9 cellular contexts compared by ENCODE assay signal in the genomic region with DNA sequence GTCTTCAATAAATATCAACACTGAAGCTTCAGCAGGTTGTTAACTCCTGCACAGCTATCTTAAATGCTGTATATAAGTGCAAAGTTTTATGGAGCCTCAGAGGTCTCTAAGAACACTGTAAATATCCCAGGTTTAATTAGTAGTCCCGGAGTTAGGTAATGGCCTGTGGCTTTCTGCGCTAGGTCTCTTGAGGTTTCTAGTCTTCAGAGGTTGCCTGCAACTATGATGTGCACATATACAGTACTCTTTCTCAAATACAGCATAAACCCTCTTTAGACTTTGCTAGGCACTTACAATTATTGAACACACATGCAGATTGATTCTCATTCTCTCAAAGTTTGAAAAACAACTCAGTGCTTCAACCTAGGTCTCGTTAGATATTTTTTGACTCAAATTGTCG. TPM values are rescaled to one million over a fixed set of nuclear protein-coding genes. Genes with fewer than 3 reads are reported as not detected.
A peak's percentile ranks its signal among the peaks of the same experiment; 100 is the strongest.
DNase-seq lines count a peak whose midpoint lies in the region; ATAC-seq and TF ChIP-seq lines count a peak whose summit lies in the region.
"Had no signal": no experiment of that assay in that cellular context is flagged by ENCODE, and none has a peak within 500 bp of the region (broad histone marks: within the 10 kb centered on the region; RNA-seq: fewer than 3 reads in every experiment).

No MANE protein-coding gene starts in this region.

- peak overlapping the region; percentile 69 for H3K27ac ChIP-seq in CD4-positive, alpha-beta memory T cell (ENCODE audit: low read depth, low read length)
- peak overlapping the region; percentile 85; the same call in 1 of the 2 replicates for H3K27ac ChIP-seq in MM.1S (ENCODE audit: low read length)

- H3K9me2 ChIP-seq in MM.1S (replicated peaks; ENCODE audit: insufficient read depth, low read length): no peaks in the 10 kb centered on the region

- intact Hi-C loops in CD4-positive, alpha-beta memory T cell (cut with micrococcal nuclease): loop anchor here (5.0 to 10.0 kb wide), 7 partner anchors 56 to 966 kb away; a partner anchor contains a TSS

- peaks cover 20 to 51% (median 26%) of the 10 kb centered on the region in 4 donors for H3K4me1 Mint-ChIP-seq in CD4-positive, alpha-beta memory T cell
- H3K4me1 Mint-ChIP-seq in nephron progenitor cell: peaks cover 29% of the 10 kb centered on the region

- H3K27me3 ChIP-seq in CD4-positive, alpha-beta memory T cell (ENCODE audit: insufficient read depth, low read length): no peaks in the 10 kb centered on the region
- H3K27me3 ChIP-seq in MM.1S (replicated peaks; ENCODE audit: insufficient read depth, low read length): no peaks in the 10 kb centered on the region

- H3F3A ChIP-seq in MM.1S (ENCODE audit: insufficient read depth, low read length): peaks cover 44% of the 10 kb centered on the region

- no peaks in the 10 kb centered on the region for H3K36me3 ChIP-seq in CD4-positive, alpha-beta memory T cell (ENCODE audit: insufficient read depth, low read length)
- no peaks in the 10 kb centered on the region for H3K36me3 ChIP-seq in MM.1S (replicated peaks; ENCODE audit: insufficient read depth, low read length)

- in situ Hi-C loops in G401 (cut with HindIII; ENCODE audit: low sequenced_read_pairs): no loop called here

- TF ChIP-seq CTCF in MM.1S (IDR thresholded peaks at IDR 0.05; ENCODE audit: low read length): no peak
- no peak for TF ChIP-seq CTCF in nephron progenitor cell (IDR thresholded peaks at IDR 0.05)

- peaks cover 0 to 35% of the 10 kb centered on the region in 2 donors for H3K36me3 Mint-ChIP-seq in CD4-positive, alpha-beta memory T cell
- H3K36me3 Mint-ChIP-seq in nephron progenitor cell (ENCODE audit: low read depth): no peaks in the 10 kb centered on the region

- POLR2A ChIA-PET in CD4-positive, alpha-beta memory T cell (lab: Charles Lee; ENCODE audit: partially characterized antibody): interaction anchor here (0.6 to 7.7 kb wide), 16 partner anchors 10 to 722 kb away, joined by 3 to 158 read pairs (median 14); a partner anchor contains a TSS

- H3K4me3 Mint-ChIP-seq in CD4-positive, alpha-beta memory T cell: peak overlapping the region; percentile 95 to 99 (median 97)
- peak overlapping the region; percentile 99 for H3K4me3 Mint-ChIP-seq in nephron progenitor cell

- CTCF ChIA-PET in CD4-positive, alpha-beta memory T cell (lab: Charles Lee; ENCODE audit: partially characterized antibody): interaction anchor here (0.7 to 10.6 kb wide), 16 partner anchors 9 to 722 kb away, joined by 3 to 225 read pairs (median 8); a partner anchor contains a TSS

- peaks cover 34% of the 10 kb centered on the region for H3K79me2 ChIP-seq in MM.1S (ENCODE audit: low read length)

- H3K4me3 ChIP-seq in CD4-positive, alpha-beta memory T cell (ENCODE audit: low read length in 2 of 2): no peak overlapping the region
- H3K4me3 ChIP-seq in MM.1S (ENCODE audit: low read length): peak overlapping the region; percentile 89

- H2AFZ ChIP-seq in MM.1S (ENCODE audit: low read length): peak overlapping the region; percentile 89

- H3K27ac Mint-ChIP-seq in CD4-positive, alpha-beta memory T cell: peak overlapping the region; percentile 88 to 99 (median 96)
- no peak overlapping the region for H3K27ac Mint-ChIP-seq in nephron progenitor cell

- H3K4me2 ChIP-seq in MM.1S (ENCODE audit: low read depth, low read length): peak overlapping the region; percentile 93

- H3K9me3 ChIP-seq in CD4-positive, alpha-beta memory T cell (ENCODE audit: control insufficient read depth in 1 of 2, low read length in 2 of 2): no peaks in the 10 kb centered on the region
- no peaks in the 10 kb centered on the region for H3K9me3 ChIP-seq in MM.1S (replicated peaks; ENCODE audit: insufficient read depth, low read length)

- no peak for DNase-seq in CD4-positive, alpha-beta memory T cell
- DNase-seq in MM.1S (no peak), cerebellar cortex (ENCODE audit: low spot score) (peak; percentile 22), nephron progenitor cell (no peak), G401 (ENCODE audit: low spot score) (no peak), SW 1271 (lab: John Stamatoyannopoulos, UW) (no peak)
- DNase-seq: activated CD4-positive, alpha-beta T cell treated with anti-CD3 and anti-CD28 coated beads, Interleukin-2, amount 50 U/mL, for 1 hour had no signal

- peaks cover 24% of the 10 kb centered on the region for H3K4me1 ChIP-seq in CD4-positive, alpha-beta memory T cell (ENCODE audit: insufficient read depth, low read length)
- peaks cover 12% of the 10 kb centered on the region for H3K4me1 ChIP-seq in MM.1S (ENCODE audit: low read length)

- peak overlapping the region; percentile 85; the same call in 1 of the 2 replicates for H3K9ac ChIP-seq in MM.1S (ENCODE audit: low read length)

- H3K27me3 Mint-ChIP-seq in CD4-positive, alpha-beta memory T cell: peaks cover 0 to 3% of the 10 kb centered on the region in 2 donors
- peaks cover 3% of the 10 kb centered on the region for H3K27me3 Mint-ChIP-seq in nephron progenitor cell (ENCODE audit: low read depth, poor library complexity)

- ATAC-seq in GM21526 (IDR thresholded peaks at IDR 0.05; ENCODE audit: low FRiP score, unreplicated experiment): no peak
- ATAC-seq in GM21367 (IDR thresholded peaks at IDR 0.05; ENCODE audit: unreplicated experiment): no peak

- H3K9me3 Mint-ChIP-seq in CD4-positive, alpha-beta memory T cell: peaks cover 0 to 2% (median 0%) of the 10 kb centered on the region in 8 donors
- H3K9me3 Mint-ChIP-seq in nephron progenitor cell: no peaks in the 10 kb centered on the region

- H4K20me1 ChIP-seq in MM.1S (ENCODE audit: insufficient read depth, low read length): no peaks in the 10 kb centered on the region

RNA-seq across cellular contexts. Expression of a gene that starts 2.3 kb away (rescaled TPM):
- 1 to 10 TPM; 1.0 to 1.3 TPM for total RNA-seq in CD4-positive, alpha-beta memory T cell
- polyA plus RNA-seq in CD4-positive, alpha-beta memory T cell: under 1 TPM in 1 of 2 donors, not detected in 1; 0.09 TPM
- 0.75 TPM in 1 of 2 replicates, not detected in the other for total RNA-seq in G401 (2014; rRNA removed; shearing (Covaris generic))

RNA-seq across cellular contexts. Expression of a gene that starts 2.4 kb away (rescaled TPM):
- 10 to 100 TPM; 78.7 to 84.8 TPM for total RNA-seq in CD4-positive, alpha-beta memory T cell
- 10 to 100 TPM; 25.1 to 36.9 TPM for polyA plus RNA-seq in CD4-positive, alpha-beta memory T cell
- 19.6 and 24.5 TPM in 2 replicates for total RNA-seq in G401 (2014; rRNA removed; shearing (Covaris generic))

RNA-seq across cellular contexts. Expression of a gene that starts 43.0 kb away (rescaled TPM):
- 10 to 100 TPM; 46.5 to 52.0 TPM for total RNA-seq in CD4-positive, alpha-beta memory T cell
- polyA plus RNA-seq in CD4-positive, alpha-beta memory T cell: 10 to 100 TPM; 39.6 to 41.5 TPM
- total RNA-seq in G401 (2014; rRNA removed; shearing (Covaris generic)): 25.2 and 37.9 TPM in 2 replicates
